In the genomic region with DNA sequence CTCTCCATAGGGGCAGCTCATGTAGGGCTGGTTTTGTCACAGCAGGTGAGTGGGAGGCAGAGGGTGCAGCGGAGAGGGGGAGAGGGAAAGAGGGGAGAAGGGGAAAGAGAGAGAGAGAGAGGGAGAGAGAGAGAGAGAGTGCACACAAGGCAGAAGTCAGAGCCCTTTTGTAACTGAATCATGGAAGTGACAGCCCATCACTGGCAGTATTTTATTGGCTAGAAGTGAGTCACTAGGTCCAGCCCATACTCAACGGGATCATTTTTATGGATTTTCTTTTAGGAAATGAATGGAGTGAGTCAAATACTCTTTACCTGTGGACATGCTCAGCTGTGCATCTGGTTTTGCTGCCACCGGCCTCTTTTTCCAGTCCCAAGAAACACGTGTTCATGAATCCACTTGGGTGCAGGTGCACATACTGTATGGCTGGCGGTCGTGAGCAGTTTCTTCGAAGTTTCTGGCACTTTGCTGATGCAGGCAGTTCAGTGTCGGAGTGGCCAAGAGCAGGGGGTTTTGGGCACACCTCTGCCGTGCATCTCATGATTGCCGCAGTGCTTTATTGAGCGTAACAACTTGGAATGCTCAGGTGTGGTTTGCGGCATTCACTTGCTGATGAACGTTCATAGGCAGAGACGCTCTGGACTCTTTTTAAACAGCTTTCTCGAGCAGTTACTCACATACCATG, we compare ENCODE assay signal across 24 cellular contexts. TPM values are rescaled to one million over a fixed set of nuclear protein-coding genes. Genes with fewer than 3 reads are reported as not detected.
DNase-seq lines count a peak whose midpoint lies in the region; ATAC-seq, FAIRE-seq and TF ChIP-seq lines count a peak whose summit lies in the region.
"Had no signal": no experiment of that assay in that cellular context is flagged by ENCODE, and none has a peak within 500 bp of the region (broad histone marks: within the 10 kb centered on the region; RNA-seq: fewer than 3 reads in every experiment).

No MANE protein-coding gene starts in this region.

- no peaks in the 10 kb centered on the region for H3K9me3 ChIP-seq in pancreas
- H3K9me3 ChIP-seq: upper lobe of right lung had no signal

- peaks cover 2 to 4% (median 2%) of the 10 kb centered on the region in 3 donors for H3K4me1 ChIP-seq in pancreas
- H3K4me1 ChIP-seq: upper lobe of right lung had no signal

- ATAC-seq in esophagus mucosa (peak; percentile 50), pancreas (no peak)
- ATAC-seq: naive thymus-derived CD4-positive, alpha-beta T cell; Panc1; stimulated activated naive B cell treated with anti-CD40 and anti-IgM and Interleukin-4, amounts not matched to agents 10 μg/mL and 1 μg/mL and 100 μg/mL, for 72 hours; upper lobe of right lung had no signal

- DNase-seq in BJ (ENCODE audit: low read depth) (peak; percentile 17), M059J (ENCODE audit: low read depth) (peak; percentile 38), left kidney (ENCODE audit: low read depth, low spot score) (peak; percentile 62), pancreas (no peak), NCI-H748 (lab: John Stamatoyannopoulos, UW; ENCODE audit: unreplicated experiment) (no peak), OCI-M1 (lab: John Stamatoyannopoulos, UW) (no peak), NCI-H2081 (lab: John Stamatoyannopoulos, UW) (no peak)
- DNase-seq: 8988T; activated CD4-positive, alpha-beta memory T cell treated with anti-CD3 and anti-CD28 coated beads, Interleukin-2, amount 10 ng/mL, durations not matched to agents 7 days and 5 days; activated CD8-positive, alpha-beta memory T cell treated with anti-CD3 and anti-CD28 coated beads, Interleukin-2, amount 50 U/mL, for 48 hours; activated naive CD4-positive, alpha-beta T cell treated with Interleukin-2 at 50 U/mL for 16 hours; Caco-2; naive thymus-derived CD4-positive, alpha-beta T cell; NCI-H1092; NCI-H187; NCI-H526; stimulated activated naive B cell treated with anti-CD40 and anti-IgM and Interleukin-4, amounts not matched to agents 10 μg/mL and 1 μg/mL and 100 μg/mL, for 72 hours; upper lobe of right lung had no signal

- no peaks in the 10 kb centered on the region for H3K27me3 ChIP-seq in BJ (ENCODE audit: control insufficient read depth, insufficient read depth, low read length)
- no peaks in the 10 kb centered on the region for H3K27me3 ChIP-seq in pancreas
- H3K27me3 ChIP-seq: upper lobe of right lung had no signal

- intact Hi-C loops in pancreas (cut with DNase I) = no loop called here

- H3K4me3 ChIP-seq in BJ (ENCODE audit: low read depth, low read length) = no peak overlapping the region
- H3K4me3 ChIP-seq in pancreas = no peak overlapping the region
- H3K4me3 ChIP-seq: upper lobe of right lung had no signal

- 87 to 91% methylated on average over 15 of the region's 15 CpGs for WGBS in pancreas, 2 donors

- no peak for TF ChIP-seq CTCF in BJ (IDR thresholded peaks at IDR 0.05; ENCODE audit: insufficient read depth, low read depth, low read length)
- TF ChIP-seq CTCF in pancreas (IDR thresholded peaks at IDR 0.05) = no peak

- no peak overlapping the region for H3K27ac ChIP-seq in pancreas
- H3K27ac ChIP-seq: C4-2B, upper lobe of right lung had no signal

- POLR2A ChIA-PET in BJ (lab: Charles Lee) = no interaction called here

- CTCF ChIA-PET in BJ (lab: Yijun Ruan, JAX) = no interaction called here

- FAIRE-seq in pancreas (lab: Jason Lieb, UNC) = no peak
- FAIRE-seq: endometrium, HTR-8/SVneo, keratinocyte had no signal

- no peaks in the 10 kb centered on the region for H3K36me3 ChIP-seq in BJ (ENCODE audit: control insufficient read depth, insufficient read depth, low read length)
- H3K36me3 ChIP-seq in pancreas = no peaks in the 10 kb centered on the region
- H3K36me3 ChIP-seq: upper lobe of right lung had no signal

RNA-seq across cellular contexts. Expression of gene DOCK1, which starts 40.3 kb away (rescaled TPM):
- polyA plus RNA-seq in BJ (2011; rRNA removed) = 20.0 and 24.9 TPM in 2 replicates
- polyA minus RNA-seq in BJ (2011; rRNA and poly(A)+ RNA removed) = 45.4 and 52.6 TPM in 2 replicates
- total RNA-seq in M059J (2014; rRNA removed; shearing (Covaris generic)) = 22.2 and 29.0 TPM in 2 replicates
- total RNA-seq in esophagus mucosa = 37.6 TPM
- 10 to 100 TPM; 23.0 to 38.6 (median 24.5) TPM for total RNA-seq in pancreas
- polyA plus RNA-seq in pancreas = 10 to 100 TPM; 12.1 to 14.0 TPM
- polyA plus RNA-seq: naive thymus-derived CD4-positive, alpha-beta T cell had no signal

Comparison
In these comparisons a context has a peak if more than half of its experiments do, and no peak if none do; other contexts are left out.
1. DNase-seq: peak in BJ (single experiment), M059J (single experiment) and left kidney (single experiment); none in pancreas (0 of 6), NCI-H748 (single experiment), OCI-M1 (single experiment) and NCI-H2081 (0 of 2).